In the genomic region with DNA sequence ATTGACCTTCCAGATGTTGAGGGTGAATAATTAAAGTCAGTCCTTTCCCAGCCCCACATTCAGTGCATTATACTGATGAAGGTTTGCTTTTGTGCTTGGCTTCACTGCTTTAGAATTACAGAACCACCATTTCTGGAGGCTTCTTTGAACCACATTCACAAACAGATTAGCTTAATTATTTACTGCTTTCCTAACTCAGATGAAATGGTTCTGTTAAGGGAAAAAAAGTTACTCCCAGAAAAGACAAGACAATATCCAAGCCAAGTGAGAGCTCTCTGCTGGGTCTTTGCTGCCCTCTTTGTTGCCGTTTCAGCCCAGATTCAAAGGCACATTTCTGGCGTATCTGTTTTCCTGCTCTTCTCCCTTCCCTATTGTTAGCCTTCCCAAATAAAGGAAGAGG, we compare ENCODE assay signal across 26 cellular contexts.
"Had no signal": no experiment of that assay in that cellular context is flagged by ENCODE, and none has a peak within 500 bp of the region (broad histone marks: within the 10 kb centered on the region; RNA-seq: fewer than 3 reads in every experiment).

No MANE protein-coding gene starts in this region.

- ATAC-seq: activated T-cell treated with anti-CD3 and anti-CD28 coated beads, Interleukin-2, amount 50 U/mL, for 4 hours; activated T-helper 17 cell treated with anti-CD3 and anti-CD28 coated beads, Interleukin-2, amount 50 U/mL, for 72 hours; Right ventricle myocardium inferior; T-cell had no signal

- H3K36me3 Mint-ChIP-seq: activated CD4-positive, alpha-beta memory T cell treated with anti-CD3 and anti-CD28 coated beads for 36 hours; activated naive CD8-positive, alpha-beta T cell; brain; T-cell had no signal

- H3K4me3 Mint-ChIP-seq: activated CD4-positive, alpha-beta memory T cell treated with anti-CD3 and anti-CD28 coated beads for 36 hours; activated CD4-positive, alpha-beta T cell treated with anti-CD3 and anti-CD28 coated beads, Interleukin-2, amount 10 ng/mL, durations not matched to agents 7 days and 5 days; activated naive CD4-positive, alpha-beta T cell treated with anti-CD3 and anti-CD28 coated beads for 36 hours; activated naive CD8-positive, alpha-beta T cell; activated T-cell treated with anti-CD3 and anti-CD28 coated beads, Interleukin-2, amount 50 U/mL, for 4 hours; activated T-helper 17 cell treated with anti-CD3 and anti-CD28 coated beads, Interleukin-2, amount 50 U/mL, for 72 hours; brain; T-cell had no signal

- H3K27ac Mint-ChIP-seq: activated CD4-positive, alpha-beta memory T cell treated with anti-CD3 and anti-CD28 coated beads for 36 hours; activated CD4-positive, alpha-beta T cell treated with anti-CD3 and anti-CD28 coated beads, Interleukin-2, amount 10 ng/mL, durations not matched to agents 7 days and 5 days; activated naive CD4-positive, alpha-beta T cell treated with anti-CD3 and anti-CD28 coated beads for 36 hours; activated naive CD8-positive, alpha-beta T cell; activated T-helper 17 cell treated with anti-CD3 and anti-CD28 coated beads, Interleukin-2, amount 50 U/mL, for 72 hours; brain; T-cell had no signal

- H3K4me1 Mint-ChIP-seq: brain had no signal

- FAIRE-seq: astrocyte, TTC549 had no signal

- DNase-seq: activated CD4-positive, alpha-beta memory T cell treated with anti-CD3 and anti-CD28 coated beads for 36 hours; activated CD4-positive, alpha-beta T cell treated with anti-CD3 and anti-CD28 coated beads, Interleukin-2, amount 10 ng/mL, durations not matched to agents 7 days and 5 days; activated CD4-positive, CD25-positive, alpha-beta regulatory T cell; activated CD8-positive, alpha-beta memory T cell treated with anti-CD3 and anti-CD28 coated beads for 24 hours; activated gamma-delta T cell; activated naive CD4-positive, alpha-beta T cell treated with anti-CD3 and anti-CD28 coated beads for 36 hours; activated T-cell treated with anti-CD3 and anti-CD28 coated beads, Interleukin-2, amount 50 U/mL, for 4 hours; amygdala; KG1; NCI-H1048; NCI-H146; NCI-H187 treated with DMSO at 0.1 percent for 48 hours; NCI-H2081 treated with DMSO at 0.1 percent for 48 hours; NCI-H2227 treated with DMSO at 0.1 percent for 48 hours; NCI-H446 treated with DMSO at 0.1 percent for 48 hours; NCI-H526; NCI-H82; T-cell; T-helper 2 cell; T1000 had no signal

- H3K27me3 Mint-ChIP-seq: activated CD4-positive, alpha-beta memory T cell treated with anti-CD3 and anti-CD28 coated beads for 36 hours; activated CD4-positive, alpha-beta T cell treated with anti-CD3 and anti-CD28 coated beads, Interleukin-2, amount 10 ng/mL, durations not matched to agents 7 days and 5 days; activated naive CD8-positive, alpha-beta T cell; brain; T-cell had no signal

- H3K9me3 Mint-ChIP-seq: activated CD4-positive, alpha-beta memory T cell treated with anti-CD3 and anti-CD28 coated beads for 36 hours; activated CD4-positive, alpha-beta T cell treated with anti-CD3 and anti-CD28 coated beads, Interleukin-2, amount 10 ng/mL, durations not matched to agents 7 days and 5 days; activated naive CD4-positive, alpha-beta T cell treated with anti-CD3 and anti-CD28 coated beads for 36 hours; activated T-cell treated with anti-CD3 and anti-CD28 coated beads, Interleukin-2, amount 50 U/mL, for 4 hours; activated T-helper 17 cell treated with anti-CD3 and anti-CD28 coated beads, Interleukin-2, amount 50 U/mL, for 72 hours; brain; T-cell had no signal
